In the genomic region with DNA sequence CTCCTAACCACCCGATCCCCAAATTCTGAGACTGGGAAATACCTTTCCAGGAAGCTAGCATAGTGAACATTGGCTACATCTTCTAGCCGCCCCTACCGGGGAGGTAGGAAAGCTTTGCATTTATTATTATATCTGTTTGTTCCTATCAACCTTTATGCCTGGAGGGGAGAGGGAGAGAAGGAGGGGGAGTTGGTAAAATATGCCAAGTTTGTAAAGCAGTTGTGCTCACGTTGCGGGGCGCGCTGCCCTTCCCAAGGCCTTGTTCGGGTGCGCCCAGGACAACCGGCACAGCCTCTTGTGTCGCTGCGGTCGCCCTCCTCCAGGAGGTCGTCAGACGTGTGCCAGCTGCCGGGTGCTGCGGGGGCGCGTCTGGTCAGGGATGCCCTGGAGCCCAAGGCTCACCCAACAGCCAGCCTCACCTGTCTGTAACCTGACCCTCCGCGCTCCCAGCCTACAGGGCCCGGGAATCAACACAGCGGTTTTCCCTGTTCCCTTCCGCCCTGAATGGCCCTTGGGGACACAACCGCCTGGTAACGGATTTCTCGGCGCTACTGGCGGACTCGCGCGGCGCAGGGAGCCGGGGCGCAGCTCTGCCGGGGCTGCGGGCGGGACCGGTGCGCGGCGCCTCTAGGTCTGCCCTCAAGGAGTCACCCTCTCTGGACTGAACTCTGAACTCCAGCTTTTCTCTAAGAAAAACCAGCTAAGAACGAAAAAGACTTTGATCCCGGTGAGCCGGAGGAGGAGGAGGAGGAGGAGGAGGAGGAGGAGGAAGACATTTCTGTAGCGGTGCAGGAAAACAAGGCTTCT, we compare ENCODE assay signal across 8 cellular contexts. TPM values are rescaled to one million over a fixed set of nuclear protein-coding genes. Genes with fewer than 3 reads are reported as not detected.
DNase-seq lines count a peak whose midpoint lies in the region; ATAC-seq and TF ChIP-seq lines count a peak whose summit lies in the region.

No MANE protein-coding gene starts in this region.

- H3K79me2 ChIP-seq in neural progenitor cell (ENCODE audit: low read depth) = no peaks in the 10 kb centered on the region

- H3K4me3 ChIP-seq in neural progenitor cell (peak overlapping the region; percentile 62), spleen (peak overlapping the region in 2 of 8 donors; percentile 10 to 28)

- no peak overlapping the region for H3K27ac Mint-ChIP-seq in neural progenitor cell

- peaks cover 11% of the 10 kb centered on the region for H3K4me1 Mint-ChIP-seq in neural progenitor cell

- no peak for ATAC-seq in HG03457 (IDR thresholded peaks at IDR 0.05; ENCODE audit: unreplicated experiment)
- no peak for ATAC-seq in GM19023 (IDR thresholded peaks at IDR 0.05; ENCODE audit: unreplicated experiment)

- H3K4me3 Mint-ChIP-seq in neural progenitor cell = peak overlapping the region; percentile 78

- peaks cover 86% of the 10 kb centered on the region for H3K27me3 ChIP-seq in neural progenitor cell
- peaks cover 8 to 99% (median 67%) of the 10 kb centered on the region in 7 donors for H3K27me3 ChIP-seq in spleen (replicated peaks in 1 of 7)

- WGBS in spleen, 5 donors = 2 to 5% (median 4%) methylated on average over 40 to 46 of the region's 46 CpGs

- DNase-seq in GM13976 (ENCODE audit: low spot score) = peak; percentile 44
- DNase-seq in NCI-H2107 (lab: John Stamatoyannopoulos, UW) = peak; percentile 73
- DNase-seq in ecto neural progenitor cell (ENCODE audit: low spot score) = peak; percentile 74
- DNase-seq in neural progenitor cell (ENCODE audit: low spot score) = peak; percentile 78
- DNase-seq in spleen = no peak
- DNase-seq in SK-N-DZ (ENCODE audit: low spot score) = no peak

- intact Hi-C loops in spleen (cut with DNase I; ENCODE audit: low total_unique reads) = no loop called here

- H3K36me3 ChIP-seq in neural progenitor cell = no peaks in the 10 kb centered on the region
- H3K36me3 ChIP-seq in spleen = no peaks in the 10 kb centered on the region

- no peak for TF ChIP-seq POLR2A in spleen (IDR thresholded peaks at IDR 0.05)

- peaks cover 30% of the 10 kb centered on the region for H3F3A ChIP-seq in neural progenitor cell (ENCODE audit: low read depth)

- peaks cover 2% of the 10 kb centered on the region for H3K9me3 Mint-ChIP-seq in neural progenitor cell

- H3K27ac ChIP-seq in neural progenitor cell = no peak overlapping the region
- H3K27ac ChIP-seq in spleen = no peak overlapping the region

- TF ChIP-seq CTCF in GM13976 (IDR thresholded peaks at IDR 0.05; ENCODE audit: borderline replicate concordance, control extremely low read depth, extremely low read depth, insufficient read depth, missing control alignments) = no peak
- TF ChIP-seq CTCF in neural progenitor cell (IDR thresholded peaks at IDR 0.05) = peak; percentile 3
- no peak for TF ChIP-seq CTCF in spleen (IDR thresholded peaks at IDR 0.05 in 8 of 11, conservative IDR thresholded peaks at IDR 0.05 in 3 of 11)

- H3K9me3 ChIP-seq in neural progenitor cell (ENCODE audit: low read depth) = no peaks in the 10 kb centered on the region
- no peaks in the 10 kb centered on the region for H3K9me3 ChIP-seq in spleen

- in situ Hi-C loops in GM13976 (cut with MboI; ENCODE audit: low sequenced_read_pairs, unreplicated experiment) = no loop called here

- H3K4me1 ChIP-seq in neural progenitor cell = peaks cover 6% of the 10 kb centered on the region
- peaks cover 13 to 43% (median 30%) of the 10 kb centered on the region in 6 donors for H3K4me1 ChIP-seq in spleen

- H3K36me3 Mint-ChIP-seq in neural progenitor cell = peaks cover 2% of the 10 kb centered on the region

- H4K20me1 ChIP-seq in neural progenitor cell (ENCODE audit: low read depth) = peaks cover 20% of the 10 kb centered on the region

- H3K9ac ChIP-seq in neural progenitor cell = no peak overlapping the region

- H2AFZ ChIP-seq in neural progenitor cell (replicated peaks) = peak overlapping the region; percentile 85

- H3K4me2 ChIP-seq in neural progenitor cell = peak overlapping the region; percentile 93

- H3K27me3 Mint-ChIP-seq in neural progenitor cell (ENCODE audit: insufficient read depth, low read depth) = peaks cover 65% of the 10 kb centered on the region

RNA-seq across cellular contexts. Expression of a gene that starts 1.1 kb away (rescaled TPM):
- total RNA-seq in neural progenitor cell (ENCODE audit: low replicate concordance) = 0.25 and 0.62 TPM in 2 replicates
- total RNA-seq in spleen = not detected
- polyA plus RNA-seq in spleen = not detected
- polyA plus RNA-seq in SK-N-DZ (2014; cell fraction: cytosol; rRNA removed) = not detected in 2 replicates
- polyA plus RNA-seq in SK-N-DZ (2014; cell fraction: nucleus; rRNA removed) = 1.7 TPM in 1 of 2 replicates, not detected in the other

Comparison
In these comparisons a context has a peak if more than half of its experiments do, and no peak if none do; other contexts are left out.
1. DNase-seq: peak in GM13976 (single experiment), NCI-H2107 (single experiment), ecto neural progenitor cell (single experiment) and neural progenitor cell (single experiment); none in spleen (single experiment) and SK-N-DZ (single experiment).